In the genomic region with DNA sequence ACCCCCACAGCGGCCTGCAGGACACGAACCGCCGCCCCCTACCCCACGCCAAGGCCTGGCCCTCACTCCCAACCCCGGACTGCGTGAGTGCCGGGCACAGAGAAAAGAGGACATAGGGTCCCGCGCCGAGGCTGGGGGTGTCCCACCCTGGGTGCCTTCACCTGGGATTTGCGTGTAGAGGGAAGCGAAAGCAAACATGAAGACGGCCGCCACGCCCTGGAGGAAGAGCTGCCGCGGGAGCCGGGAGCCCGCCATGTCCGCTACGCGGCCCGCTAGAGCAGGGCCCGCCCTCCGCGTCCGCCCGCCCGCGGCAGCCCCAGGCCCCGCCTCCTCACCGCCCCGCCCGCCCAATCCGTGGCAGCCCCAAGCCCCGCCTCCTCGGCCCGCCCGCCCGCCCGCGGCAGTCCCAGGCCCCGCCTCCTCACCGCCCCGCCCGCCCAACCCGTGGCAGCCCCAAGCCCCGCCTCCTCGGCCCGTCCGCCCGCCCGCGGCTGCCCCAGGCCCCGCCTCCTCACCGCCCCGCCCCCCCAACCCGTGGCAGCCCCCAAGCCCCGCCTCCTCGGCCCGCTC, we compare ENCODE assay signal across 7 cellular contexts. TPM values are rescaled to one million over a fixed set of nuclear protein-coding genes. Genes with fewer than 3 reads are reported as not detected.
A peak's percentile ranks its signal among the peaks of the same experiment; 100 is the strongest.
DNase-seq lines count a peak whose midpoint lies in the region; ATAC-seq and TF ChIP-seq lines count a peak whose summit lies in the region.

A gene with protein sequence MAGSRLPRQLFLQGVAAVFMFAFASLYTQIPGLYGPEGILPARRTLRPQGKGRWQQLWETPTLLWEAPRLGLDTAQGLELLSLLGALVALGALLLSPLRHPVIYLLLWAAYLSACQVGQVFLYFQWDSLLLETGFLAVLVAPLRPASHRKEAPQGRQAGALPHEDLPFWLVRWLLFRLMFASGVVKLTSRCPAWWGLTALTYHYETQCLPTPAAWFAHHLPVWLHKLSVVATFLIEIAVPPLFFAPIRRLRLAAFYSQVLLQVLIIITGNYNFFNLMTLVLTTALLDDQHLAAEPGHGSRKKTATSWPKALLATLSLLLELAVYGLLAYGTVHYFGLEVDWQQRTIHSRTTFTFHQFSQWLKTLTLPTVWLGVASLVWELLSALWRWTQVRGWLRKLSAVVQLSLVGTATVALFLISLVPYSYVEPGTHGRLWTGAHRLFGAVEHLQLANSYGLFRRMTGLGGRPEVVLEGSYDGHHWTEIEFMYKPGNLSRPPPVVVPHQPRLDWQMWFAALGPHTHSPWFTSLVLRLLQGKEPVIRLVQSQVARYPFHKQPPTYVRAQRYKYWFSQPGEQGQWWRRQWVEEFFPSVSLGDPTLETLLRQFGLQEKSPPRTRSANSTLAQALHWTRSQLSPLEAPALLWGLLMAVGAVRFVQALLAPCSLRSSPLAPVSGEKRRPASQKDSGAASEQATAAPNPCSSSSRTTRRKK (minus strand): TSS at position 282 of the 570 bp plus-strand sequence. CDS start 27 bp downstream, at position 255.

- H3K9me3 ChIP-seq in OCI-LY1 (ENCODE audit: low read length) = no peaks in the 10 kb centered on the region
- H3K9me3 ChIP-seq in fibroblast of lung (ENCODE audit: control insufficient read depth, insufficient read depth, low read depth, low read length) = no peaks in the 10 kb centered on the region

- H4K20me1 ChIP-seq in OCI-LY1 (ENCODE audit: insufficient read depth, low read length) (no peaks in the 10 kb centered on the region), fibroblast of lung (ENCODE audit: control insufficient read depth, extremely low read depth, insufficient read depth, low read length) (no peaks in the 10 kb centered on the region)

- peak within 1 kb of the TSS; percentile 89 to 97 for H3K4me3 Mint-ChIP-seq in activated T-cell treated with anti-CD3 and anti-CD28 coated beads, Interleukin-2, amount 50 U/mL, for 72 hours
- H3K4me3 Mint-ChIP-seq in neural crest cell = peak within 1 kb of the TSS; percentile 95
- H3K4me3 Mint-ChIP-seq in stimulated activated naive CD8-positive, alpha-beta T cell treated with anti-CD3 and anti-CD28 coated beads, Interleukin-15, amount 100 ng/mL, for 72 hours = peak within 1 kb of the TSS; percentile 99 to 100

- H3K27me3 Mint-ChIP-seq in activated T-cell treated with anti-CD3 and anti-CD28 coated beads, Interleukin-2, amount 50 U/mL, for 72 hours (ENCODE audit: low read depth) = no peaks in the 10 kb centered on the region
- no peaks in the 10 kb centered on the region for H3K27me3 Mint-ChIP-seq in neural crest cell (ENCODE audit: low read depth)
- no peaks in the 10 kb centered on the region for H3K27me3 Mint-ChIP-seq in stimulated activated naive CD8-positive, alpha-beta T cell treated with anti-CD3 and anti-CD28 coated beads, Interleukin-15, amount 100 ng/mL, for 72 hours

- H3K9me2 ChIP-seq in OCI-LY1 (ENCODE audit: low read depth, low read length) = no peaks in the 10 kb centered on the region

- H3K27ac Mint-ChIP-seq in activated T-cell treated with anti-CD3 and anti-CD28 coated beads, Interleukin-2, amount 50 U/mL, for 72 hours = peak within 1 kb of the TSS; percentile 75
- H3K27ac Mint-ChIP-seq in neural crest cell (ENCODE audit: unreplicated experiment) = peak within 1 kb of the TSS; percentile 99
- H3K27ac Mint-ChIP-seq in stimulated activated naive CD8-positive, alpha-beta T cell treated with anti-CD3 and anti-CD28 coated beads, Interleukin-15, amount 100 ng/mL, for 72 hours = peak within 1 kb of the TSS; percentile 98

- H3K4me1 ChIP-seq in OCI-LY1 (ENCODE audit: insufficient read depth, low read length, severe bottlenecking) = peaks cover 26% of the 10 kb centered on the region
- H3K4me1 ChIP-seq in fibroblast of lung (ENCODE audit: control insufficient read depth, extremely low read depth, insufficient read depth, low read length) = peaks cover 3% of the 10 kb centered on the region

- peak; percentile 91 to 93 for DNase-seq in activated T-cell treated with anti-CD3 and anti-CD28 coated beads, Interleukin-2, amount 50 U/mL, for 72 hours
- DNase-seq in fibroblast of lung (ENCODE audit: low read depth in 2 of 2) (no peak), neural crest cell (ENCODE audit: low read depth, low spot score) (peak; percentile 91)
- peak; percentile 90 to 93 for DNase-seq in stimulated activated naive CD8-positive, alpha-beta T cell treated with anti-CD3 and anti-CD28 coated beads, Interleukin-15, amount 100 ng/mL, for 72 hours

- H2AFZ ChIP-seq in OCI-LY1 (ENCODE audit: low read length) (no peak within 1 kb of the TSS), fibroblast of lung (ENCODE audit: low read length) (peak within 1 kb of the TSS; percentile 89)

- H3F3A ChIP-seq in OCI-LY1 (ENCODE audit: insufficient read depth, low read length) = no peaks in the 10 kb centered on the region

- H3K27ac ChIP-seq in OCI-LY1 (ENCODE audit: low read depth, low read length, poor library complexity, severe bottlenecking) (peak within 1 kb of the TSS; percentile 90), fibroblast of lung (ENCODE audit: insufficient read depth, low read length) (peak within 1 kb of the TSS; percentile 90)

- no peaks in the 10 kb centered on the region for H3K9me3 Mint-ChIP-seq in activated T-cell treated with anti-CD3 and anti-CD28 coated beads, Interleukin-2, amount 50 U/mL, for 72 hours
- H3K9me3 Mint-ChIP-seq in neural crest cell = no peaks in the 10 kb centered on the region
- H3K9me3 Mint-ChIP-seq in stimulated activated naive CD8-positive, alpha-beta T cell treated with anti-CD3 and anti-CD28 coated beads, Interleukin-15, amount 100 ng/mL, for 72 hours = no peaks in the 10 kb centered on the region

- H3K79me2 ChIP-seq in OCI-LY1 (ENCODE audit: insufficient read depth, low read length) (peaks cover 31% of the 10 kb centered on the region), fibroblast of lung (ENCODE audit: control insufficient read depth, insufficient read depth, low read length) (peaks cover 44% of the 10 kb centered on the region)

- peaks cover 32% of the 10 kb centered on the region for H3K4me1 Mint-ChIP-seq in activated T-cell treated with anti-CD3 and anti-CD28 coated beads, Interleukin-2, amount 50 U/mL, for 72 hours (ENCODE audit: low read depth)
- peaks cover 16% of the 10 kb centered on the region for H3K4me1 Mint-ChIP-seq in neural crest cell
- H3K4me1 Mint-ChIP-seq in stimulated activated naive CD8-positive, alpha-beta T cell treated with anti-CD3 and anti-CD28 coated beads, Interleukin-15, amount 100 ng/mL, for 72 hours = peaks cover 44% of the 10 kb centered on the region

- TF ChIP-seq CTCF in OCI-LY1 (IDR thresholded peaks at IDR 0.05; ENCODE audit: low read length) (no peak), fibroblast of lung (conservative IDR thresholded peaks at IDR 0.05 in 1 of 2, IDR thresholded peaks at IDR 0.05 in 1 of 2; ENCODE audit: low read depth in 1 of 2, low read length in 2 of 2) (no peak), neural crest cell (conservative IDR thresholded peaks at IDR 0.05) (no peak)

- peak; percentile 57 for ATAC-seq in GM18909 (IDR thresholded peaks at IDR 0.05; ENCODE audit: poor library complexity, unreplicated experiment)
- ATAC-seq in HG03039 (IDR thresholded peaks at IDR 0.05; ENCODE audit: unreplicated experiment) = peak; percentile 40
- ATAC-seq in activated T-cell treated with anti-CD3 and anti-CD28 coated beads, Interleukin-2, amount 50 U/mL, for 72 hours (replicated peaks in 1 of 2) = peak; percentile 86
- peak; percentile 81 for ATAC-seq in stimulated activated naive CD8-positive, alpha-beta T cell treated with anti-CD3 and anti-CD28 coated beads, Interleukin-15, amount 100 ng/mL, for 72 hours

- peak within 1 kb of the TSS; percentile 94 for H3K9ac ChIP-seq in OCI-LY1 (ENCODE audit: low read length)
- peak within 1 kb of the TSS; percentile 90 for H3K9ac ChIP-seq in fibroblast of lung (ENCODE audit: insufficient read depth, low read length)

- H3K36me3 Mint-ChIP-seq in activated T-cell treated with anti-CD3 and anti-CD28 coated beads, Interleukin-2, amount 50 U/mL, for 72 hours (ENCODE audit: insufficient read depth in 2 of 2) = peaks cover 3 to 10% of the 10 kb centered on the region in 2 donors
- no peaks in the 10 kb centered on the region for H3K36me3 Mint-ChIP-seq in neural crest cell (ENCODE audit: low read depth)

- H3K36me3 ChIP-seq in OCI-LY1 (ENCODE audit: insufficient read depth, low read length) = peaks cover 28% of the 10 kb centered on the region
- H3K36me3 ChIP-seq in fibroblast of lung (ENCODE audit: control insufficient read depth, insufficient read depth, low read length) = peaks cover 16% of the 10 kb centered on the region

- peak within 1 kb of the TSS; percentile 98 for H3K4me2 ChIP-seq in OCI-LY1 (ENCODE audit: low read length)
- H3K4me2 ChIP-seq in fibroblast of lung (ENCODE audit: extremely low read depth, insufficient read depth, low read length) = peak within 1 kb of the TSS; percentile 99

- H3K27me3 ChIP-seq in OCI-LY1 (ENCODE audit: insufficient read depth, low read length) (no peaks in the 10 kb centered on the region), fibroblast of lung (ENCODE audit: control insufficient read depth, insufficient read depth, low read length) (no peaks in the 10 kb centered on the region)

- H3K4me3 ChIP-seq in OCI-LY1 (ENCODE audit: low read depth, low read length, poor library complexity, severe bottlenecking) = peak within 1 kb of the TSS; percentile 96
- H3K4me3 ChIP-seq in fibroblast of lung (replicated peaks in 1 of 4; ENCODE audit: control extremely low read depth in 1 of 4, insufficient read depth in 1 of 4, low read depth in 3 of 4, low read length in 4 of 4) = peak within 1 kb of the TSS; percentile 91 to 97 (median 94)

RNA-seq across cellular contexts. Expression of the gene that starts here (rescaled TPM):
- total RNA-seq in activated T-cell treated with anti-CD3 and anti-CD28 coated beads, Interleukin-2, amount 50 U/mL, for 72 hours = 10 to 100 TPM; 64.8 to 64.9 TPM
- total RNA-seq in fibroblast of lung = 25.9 and 37.8 TPM in 2 replicates
- polyA plus RNA-seq in fibroblast of lung = 25.2 and 25.8 TPM in 2 replicates
- 55.5 and 73.7 TPM in 2 replicates for polyA plus RNA-seq in fibroblast of lung (2012)
- 55.5 and 70.9 TPM in 2 replicates for polyA minus RNA-seq in fibroblast of lung (ENCODE audit: low replicate concordance)
- 76.6 and 82.9 TPM in 2 replicates for total RNA-seq in neural crest cell

Comparison
In these comparisons a context has a peak if more than half of its experiments do, and no peak if none do; other contexts are left out.
1. DNase-seq: peak in activated T-cell treated with anti-CD3 and anti-CD28 coated beads, Interleukin-2, amount 50 U/mL, for 72 hours (2 of 2), neural crest cell (single experiment) and stimulated activated naive CD8-positive, alpha-beta T cell treated with anti-CD3 and anti-CD28 coated beads, Interleukin-15, amount 100 ng/mL, for 72 hours (2 of 2); none in fibroblast of lung (0 of 2).
2. Peak in every context shown above with its lines, with median percentiles within 50 percentile points of each other: ATAC-seq, H3K27ac Mint-ChIP-seq and H3K4me3 Mint-ChIP-seq.